ENCODE assay signal across 10 cellular contexts in genomic region chr16:50683689-50684374, GRCh38. TPM values are rescaled to one million over a fixed set of nuclear protein-coding genes. Genes with fewer than 3 reads are reported as not detected.
DNase-seq lines count a peak whose midpoint lies in the region; ATAC-seq, FAIRE-seq and TF ChIP-seq lines count a peak whose summit lies in the region.
"Had no signal": no experiment of that assay in that cellular context is flagged by ENCODE, and none has a peak within 500 bp of the region (broad histone marks: within the 10 kb centered on the region; RNA-seq: fewer than 3 reads in every experiment).

No MANE protein-coding gene starts in this region.

- no peak overlapping the region for H3K4me3 ChIP-seq in gastrocnemius medialis
- H3K4me3 ChIP-seq: body of pancreas had no signal

- peak overlapping the region; percentile 63 for H3K4me3 Mint-ChIP-seq in activated T-cell treated with anti-CD3 and anti-CD28 coated beads, Interleukin-2, amount 50 U/mL, for 4 hours
- H3K4me3 Mint-ChIP-seq: neural crest cell had no signal

- no peaks in the 10 kb centered on the region for H3K9me3 Mint-ChIP-seq in activated T-cell treated with anti-CD3 and anti-CD28 coated beads, Interleukin-2, amount 50 U/mL, for 4 hours
- H3K9me3 Mint-ChIP-seq: neural crest cell had no signal

- no peaks in the 10 kb centered on the region for H3K36me3 ChIP-seq in gastrocnemius medialis

- TF ChIP-seq CTCF in gastrocnemius medialis (IDR thresholded peaks at IDR 0.05 in 4 of 5, conservative IDR thresholded peaks at IDR 0.05 in 1 of 5) = no peak

- intact Hi-C loops in gastrocnemius medialis (cut with DNase I; ENCODE audit: low total_unique reads) = no loop called here

- ATAC-seq in GM21381 (IDR thresholded peaks at IDR 0.05; ENCODE audit: unreplicated experiment) (peak; percentile 59), HG03521 (IDR thresholded peaks at IDR 0.05; ENCODE audit: unreplicated experiment) (peak; percentile 53), gastrocnemius medialis (no peak)
- peak; percentile 11 to 23 for ATAC-seq in activated T-cell treated with anti-CD3 and anti-CD28 coated beads, Interleukin-2, amount 50 U/mL, for 4 hours
- ATAC-seq: body of pancreas had no signal

- FAIRE-seq in GM12891 (lab: Jason Lieb, UNC) = peak; percentile 96

- no peaks in the 10 kb centered on the region for H3K27me3 ChIP-seq in gastrocnemius medialis
- H3K27me3 ChIP-seq: body of pancreas had no signal

- no peaks in the 10 kb centered on the region for H3K27me3 Mint-ChIP-seq in activated T-cell treated with anti-CD3 and anti-CD28 coated beads, Interleukin-2, amount 50 U/mL, for 4 hours (ENCODE audit: low read depth)

- in situ Hi-C loops in gastrocnemius medialis (cut with MboI; ENCODE audit: low sequenced_read_pairs in 4 of 4) = no loop called here

- DNase-seq in GM12891 (ENCODE audit: insufficient read length, low spot score) (no peak), gastrocnemius medialis (no peak), NCI-H774 (lab: John Stamatoyannopoulos, UW) (no peak)
- DNase-seq in activated T-cell treated with anti-CD3 and anti-CD28 coated beads, Interleukin-2, amount 50 U/mL, for 4 hours = peak; percentile 22
- peak; percentile 27 for DNase-seq in stimulated activated CD4-positive, alpha-beta T cell treated with anti-CD3 and anti-CD28 coated beads, Interleukin-4, amount 100 ng/mL, for 1 hour
- DNase-seq in effector CD8-positive, alpha-beta T cell (lab: John Stamatoyannopoulos, UW) = no peak

- H3K9me3 ChIP-seq in gastrocnemius medialis = no peaks in the 10 kb centered on the region
- H3K9me3 ChIP-seq: body of pancreas had no signal

- no peaks in the 10 kb centered on the region for H3K4me1 ChIP-seq in gastrocnemius medialis
- H3K4me1 ChIP-seq: body of pancreas had no signal

- H3K36me3 Mint-ChIP-seq in activated T-cell treated with anti-CD3 and anti-CD28 coated beads, Interleukin-2, amount 50 U/mL, for 4 hours (ENCODE audit: insufficient read depth) = peaks cover 2% of the 10 kb centered on the region

- no peak overlapping the region for H3K27ac ChIP-seq in gastrocnemius medialis
- H3K27ac ChIP-seq: body of pancreas had no signal

- peak; percentile 64 for TF ChIP-seq POLR2A in GM12891 (IDR thresholded peaks at IDR 0.05; ENCODE audit: low read depth, low read length)
- no peak for TF ChIP-seq POLR2A in gastrocnemius medialis (IDR thresholded peaks at IDR 0.05)

- peaks cover 75% of the 10 kb centered on the region for H3K4me1 Mint-ChIP-seq in activated T-cell treated with anti-CD3 and anti-CD28 coated beads, Interleukin-2, amount 50 U/mL, for 4 hours (ENCODE audit: low read depth)

TF ChIP-seq in GM12891, 5 proteins besides CTCF, POLR2A, EP300 and RAD21:
- TF ChIP-seq TAF1 (IDR thresholded peaks at IDR 0.05; ENCODE audit: low read depth, low read length) (peak; percentile 24; the same call in 1 of the 2 replicates), PAX5 (IDR thresholded peaks at IDR 0.05; ENCODE audit: insufficient read depth, low read length, severe bottlenecking) (peak; percentile 66), SPI1 (IDR thresholded peaks at IDR 0.05; ENCODE audit: low read depth, low read length) (peak; percentile 99), POLR2AphosphoS5 (IDR thresholded peaks at IDR 0.05; ENCODE audit: low read depth, low read length) (peak; percentile 58), POU2F2 (IDR thresholded peaks at IDR 0.05; ENCODE audit: low read depth, low read length) (no peak)

RNA-seq across cellular contexts. Expression of gene SNX20, which starts 2.7 kb away (rescaled TPM):
- 16.6 TPM for polyA plus RNA-seq in GM12891 (2012; ENCODE audit: low read depth, missing spikeins)
- 10 to 100 TPM; 16.3 to 25.7 (median 16.6) TPM for total RNA-seq in activated T-cell treated with anti-CD3 and anti-CD28 coated beads, Interleukin-2, amount 50 U/mL, for 4 hours
- total RNA-seq in gastrocnemius medialis = 1 to 10 TPM in 3 of 4 donors, under 1 TPM in 1; 0.17 to 4.0 (median 1.9) TPM
- total RNA-seq: neural crest cell had no signal

RNA-seq across cellular contexts. Expression of gene NOD2, which starts 9.6 kb away (rescaled TPM):
- polyA plus RNA-seq in GM12891 (2012; ENCODE audit: low read depth, missing spikeins) = 9.7 TPM
- 1 to 10 TPM; 2.9 to 6.2 (median 3.9) TPM for total RNA-seq in activated T-cell treated with anti-CD3 and anti-CD28 coated beads, Interleukin-2, amount 50 U/mL, for 4 hours
- 1 to 10 TPM in 3 of 4 donors, under 1 TPM in 1; 0.27 to 2.1 (median 1.7) TPM for total RNA-seq in gastrocnemius medialis

RNA-seq across cellular contexts. Expression of gene CYLD, which starts 58.1 kb away (rescaled TPM):
- 57.1 TPM for polyA plus RNA-seq in GM12891 (2012; ENCODE audit: low read depth, missing spikeins)
- total RNA-seq in activated T-cell treated with anti-CD3 and anti-CD28 coated beads, Interleukin-2, amount 50 U/mL, for 4 hours = 100 to 1,000 TPM in 1 of 3 donors, 10 to 100 TPM in 2; 84.5 to 133 (median 88.4) TPM
- total RNA-seq in gastrocnemius medialis = 100 to 1,000 TPM in 3 of 4 donors, 10 to 100 TPM in 1; 49.2 to 177 (median 135) TPM

Comparison
In these comparisons a context has a peak if more than half of its experiments do, and no peak if none do; other contexts are left out.
1. DNase-seq: peak in activated T-cell treated with anti-CD3 and anti-CD28 coated beads, Interleukin-2, amount 50 U/mL, for 4 hours (single experiment) and stimulated activated CD4-positive, alpha-beta T cell treated with anti-CD3 and anti-CD28 coated beads, Interleukin-4, amount 100 ng/mL, for 1 hour (single experiment); none in GM12891 (single experiment), gastrocnemius medialis (0 of 2), NCI-H774 (single experiment) and effector CD8-positive, alpha-beta T cell (single experiment).
2. ATAC-seq: peak in GM21381 (single experiment), HG03521 (single experiment) and activated T-cell treated with anti-CD3 and anti-CD28 coated beads, Interleukin-2, amount 50 U/mL, for 4 hours (2 of 2); none in gastrocnemius medialis (0 of 2).